ENCODE assay signal across 13 cellular contexts in the genomic region with DNA sequence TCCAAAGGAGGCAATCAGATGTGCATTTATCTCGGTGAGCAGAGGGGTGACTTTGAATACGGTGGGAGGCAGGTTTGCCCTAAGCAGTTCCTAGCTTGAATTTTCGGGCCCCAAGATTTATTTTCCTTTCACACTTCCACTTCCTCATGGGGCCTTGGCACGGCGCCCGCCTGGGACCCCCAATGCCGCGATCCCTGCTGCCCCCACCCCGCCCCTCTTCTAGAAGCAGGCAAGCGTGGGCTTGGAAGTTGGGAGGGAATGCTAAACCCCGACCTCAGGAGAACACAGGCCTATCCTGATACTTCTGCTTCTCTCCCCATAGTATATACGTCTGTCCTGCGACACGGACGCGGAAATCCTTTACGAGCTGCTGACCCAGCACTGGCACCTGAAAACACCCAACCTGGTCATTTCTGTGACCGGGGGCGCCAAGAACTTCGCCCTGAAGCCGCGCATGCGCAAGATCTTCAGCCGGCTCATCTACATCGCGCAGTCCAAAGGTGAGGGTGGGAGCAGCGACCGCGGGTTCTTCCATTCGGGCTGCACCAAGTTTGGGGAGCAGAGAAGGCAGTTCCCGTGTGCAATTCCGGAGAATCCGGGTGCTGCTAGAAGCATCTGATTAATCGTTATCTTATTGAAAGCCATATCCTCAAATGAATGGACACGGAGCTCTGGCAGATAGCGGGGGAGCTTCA. TPM values are rescaled to one million over a fixed set of nuclear protein-coding genes. Genes with fewer than 3 reads are reported as not detected.
DNase-seq lines count a peak whose midpoint lies in the region; ATAC-seq, FAIRE-seq and TF ChIP-seq lines count a peak whose summit lies in the region.
"Had no signal": no experiment of that assay in that cellular context is flagged by ENCODE, and none has a peak within 500 bp of the region (broad histone marks: within the 10 kb centered on the region; RNA-seq: fewer than 3 reads in every experiment).

No MANE protein-coding gene starts in this region.

- peak; percentile 69 for ATAC-seq in Panc1

- H3K4me3 Mint-ChIP-seq in CD4-positive, alpha-beta memory T cell = peak overlapping the region; percentile 42 to 76 (median 59)
- H3K4me3 Mint-ChIP-seq in neural crest cell = peak overlapping the region; percentile 31

- H3K4me1 Mint-ChIP-seq in CD4-positive, alpha-beta memory T cell = peaks cover 9 to 12% (median 10%) of the 10 kb centered on the region in 4 donors
- peaks cover 11% of the 10 kb centered on the region for H3K4me1 Mint-ChIP-seq in neural crest cell

- TF ChIP-seq POLR2A in esophagus muscularis mucosa (IDR thresholded peaks at IDR 0.05; ENCODE audit: low read depth) (no peak), GM12892 (IDR thresholded peaks at IDR 0.05; ENCODE audit: low read depth, low read length) (no peak)

- H3K4me1 ChIP-seq in CD4-positive, alpha-beta memory T cell (ENCODE audit: insufficient read depth, low read length) = no peaks in the 10 kb centered on the region
- H3K4me1 ChIP-seq in Panc1 (ENCODE audit: control insufficient read depth, insufficient read depth, low read length) (peaks cover 4% of the 10 kb centered on the region; the same call in 1 of the 2 replicates), esophagus muscularis mucosa (peaks cover 0 to 7% (median 3%) of the 10 kb centered on the region in 4 donors), SJCRH30 (no peaks in the 10 kb centered on the region)
- H3K4me1 ChIP-seq: upper lobe of left lung had no signal

- no peaks in the 10 kb centered on the region for H3K9me3 ChIP-seq in CD4-positive, alpha-beta memory T cell (ENCODE audit: control insufficient read depth in 1 of 2, low read length in 2 of 2)
- no peaks in the 10 kb centered on the region for H3K9me3 ChIP-seq in Panc1 (ENCODE audit: control insufficient read depth, insufficient read depth, low read depth, low read length)
- peaks cover 0 to 4% (median 1%) of the 10 kb centered on the region in 4 donors for H3K9me3 ChIP-seq in esophagus muscularis mucosa
- H3K9me3 ChIP-seq in SJCRH30 (replicated peaks) = no peaks in the 10 kb centered on the region
- H3K9me3 ChIP-seq: MG63, upper lobe of left lung had no signal

- TF ChIP-seq EP300 in esophagus muscularis mucosa (IDR thresholded peaks at IDR 0.05) = no peak

- H3K36me3 ChIP-seq in CD4-positive, alpha-beta memory T cell (ENCODE audit: insufficient read depth, low read length) = no peaks in the 10 kb centered on the region
- no peaks in the 10 kb centered on the region for H3K36me3 ChIP-seq in Panc1 (ENCODE audit: control insufficient read depth, insufficient read depth, low read length)
- H3K36me3 ChIP-seq in esophagus muscularis mucosa = no peaks in the 10 kb centered on the region
- no peaks in the 10 kb centered on the region for H3K36me3 ChIP-seq in SJCRH30
- H3K36me3 ChIP-seq: MG63, upper lobe of left lung had no signal

- POLR2A ChIA-PET in CD4-positive, alpha-beta memory T cell (lab: Charles Lee; ENCODE audit: partially characterized antibody) = no interaction called here
- POLR2A ChIA-PET in Panc1 (lab: Charles Lee) = no interaction called here

- 14% methylated on average over 26 of the region's 36 CpGs for WGBS in esophagus muscularis mucosa

- in situ Hi-C loops in Panc1 (cut with HindIII; ENCODE audit: low pct_unique_long_range_greater_than_20kb, low sequenced_read_pairs) = no loop called here

- peaks cover 0 to 7% (median 3%) of the 10 kb centered on the region in 8 donors for H3K9me3 Mint-ChIP-seq in CD4-positive, alpha-beta memory T cell
- peaks cover 5% of the 10 kb centered on the region for H3K9me3 Mint-ChIP-seq in neural crest cell

- no peak for DNase-seq in CD4-positive, alpha-beta memory T cell
- DNase-seq in Panc1 (ENCODE audit: low read depth, low spot score) (no peak), esophagus muscularis mucosa (ENCODE audit: extremely low spot score) (no peak), neural crest cell (ENCODE audit: low read depth, low spot score) (no peak), SJCRH30 (no peak), DMS114 treated with DMSO at 0.1 percent for 48 hours (lab: John Stamatoyannopoulos, UW; ENCODE audit: unreplicated experiment) (no peak), GM12892 (ENCODE audit: insufficient read length) (no peak)
- DNase-seq in activated effector memory CD4-positive, alpha-beta T cell treated with Interleukin-2 at 50 U/mL for 16 hours = no peak
- DNase-seq: activated CD4-positive, CD25-positive, alpha-beta regulatory T cell; MG63; NCI-H446 had no signal

- CTCF ChIA-PET in CD4-positive, alpha-beta memory T cell (lab: Charles Lee; ENCODE audit: partially characterized antibody) = no interaction called here
- CTCF ChIA-PET in Panc1 (lab: Charles Lee) = no interaction called here

- H3K27me3 ChIP-seq in CD4-positive, alpha-beta memory T cell (ENCODE audit: insufficient read depth, low read length) = peaks cover 6% of the 10 kb centered on the region
- H3K27me3 ChIP-seq in Panc1 (ENCODE audit: control insufficient read depth, insufficient read depth, low read length) = no peaks in the 10 kb centered on the region
- peaks cover 0 to 31% (median 6%) of the 10 kb centered on the region in 4 donors for H3K27me3 ChIP-seq in esophagus muscularis mucosa
- no peaks in the 10 kb centered on the region for H3K27me3 ChIP-seq in SJCRH30
- H3K27me3 ChIP-seq: MG63 had no signal

- no peak overlapping the region for H3K27ac ChIP-seq in CD4-positive, alpha-beta memory T cell (ENCODE audit: low read depth, low read length)
- H3K27ac ChIP-seq in Panc1 (ENCODE audit: low read length) (peak overlapping the region; percentile 45; the same call in 1 of the 2 replicates), esophagus muscularis mucosa (replicated peaks in 1 of 4) (no peak overlapping the region), SJCRH30 (no peak overlapping the region)
- H3K27ac ChIP-seq: upper lobe of left lung had no signal

- H3K4me3 ChIP-seq in CD4-positive, alpha-beta memory T cell (ENCODE audit: low read length in 2 of 2) = no peak overlapping the region
- peak overlapping the region; percentile 36 to 53 for H3K4me3 ChIP-seq in Panc1 (ENCODE audit: low read depth in 2 of 2, low read length in 2 of 2)
- H3K4me3 ChIP-seq in esophagus muscularis mucosa = peak overlapping the region in 3 of 4 donors; percentile 1 to 28 (median 15)
- H3K4me3 ChIP-seq in SJCRH30 = no peak overlapping the region
- H3K4me3 ChIP-seq: MG63, upper lobe of left lung had no signal

- no peaks in the 10 kb centered on the region for H3K36me3 Mint-ChIP-seq in CD4-positive, alpha-beta memory T cell
- H3K36me3 Mint-ChIP-seq in neural crest cell (ENCODE audit: low read depth) = no peaks in the 10 kb centered on the region

- FAIRE-seq in GM12892 (lab: Jason Lieb, UNC) = no peak
- FAIRE-seq: endometrium had no signal

- intact Hi-C loops in CD4-positive, alpha-beta memory T cell (cut with micrococcal nuclease) = no loop called here
- intact Hi-C loops in Panc1 (cut with micrococcal nuclease; ENCODE audit: unreplicated experiment) (no loop called here), esophagus muscularis mucosa (cut with DNase I) (no loop called here)

- no peak overlapping the region for H3K27ac Mint-ChIP-seq in CD4-positive, alpha-beta memory T cell
- H3K27ac Mint-ChIP-seq in neural crest cell (ENCODE audit: unreplicated experiment) = peak overlapping the region; percentile 67

- BruUV-seq in Panc1 (replicated peaks; lab: Mats Ljungman, UMichigan) = no TSS peak

- TF ChIP-seq CTCF in Panc1 (IDR thresholded peaks at IDR 0.05) (no peak), esophagus muscularis mucosa (IDR thresholded peaks at IDR 0.05) (no peak), neural crest cell (conservative IDR thresholded peaks at IDR 0.05) (no peak)

- peaks cover 23 to 47% of the 10 kb centered on the region in 2 donors for H3K27me3 Mint-ChIP-seq in CD4-positive, alpha-beta memory T cell
- peaks cover 21% of the 10 kb centered on the region for H3K27me3 Mint-ChIP-seq in neural crest cell (ENCODE audit: low read depth)

RNA-seq across cellular contexts. Expression of gene TRPM8, which starts 21.6 kb away (rescaled TPM):
- not detected for total RNA-seq in CD4-positive, alpha-beta memory T cell
- polyA plus RNA-seq in CD4-positive, alpha-beta memory T cell = not detected
- total RNA-seq in Panc1 (2021; ENCODE audit: unreplicated experiment) = 3.9 TPM
- 2.9 TPM for polyA plus RNA-seq in Panc1 (2012; ENCODE audit: insufficient read length)
- total RNA-seq in esophagus muscularis mucosa = not detected
- total RNA-seq in neural crest cell = 0.07 TPM in 1 of 2 replicates, not detected in the other
- 0.10 and 0.18 TPM in 2 replicates for total RNA-seq in SJCRH30 (2014; rRNA removed; shearing (Covaris generic))
- not detected for polyA plus RNA-seq in GM12892 (2012; ENCODE audit: missing spikeins)

Comparison
In these comparisons a context has a peak if more than half of its experiments do, and no peak if none do; other contexts are left out.
1. H3K4me3 ChIP-seq: peak in Panc1 (2 of 2) and esophagus muscularis mucosa (3 of 4); none in CD4-positive, alpha-beta memory T cell (0 of 2) and SJCRH30 (single experiment).